Comparison of ENCODE assay signal across 8 cellular contexts in genomic region chr2:86368181-86368824, GRCh38. TPM values are rescaled to one million over a fixed set of nuclear protein-coding genes. Genes with fewer than 3 reads are reported as not detected.
DNase-seq lines count a peak whose midpoint lies in the region; ATAC-seq and TF ChIP-seq lines count a peak whose summit lies in the region.

No MANE protein-coding gene starts in this region.

- DNase-seq in ELR (ENCODE audit: low read depth), result peak; percentile 72
- DNase-seq in Jurkat, Clone E6-1 (ENCODE audit: low read depth, low spot score), result peak; percentile 35
- peak in 2 of 3 donors; percentile 17 to 19 for DNase-seq in T-helper 17 cell
- DNase-seq in MCF 10A (ENCODE audit: unreplicated experiment), result peak; percentile 50
- peak; percentile 36 for DNase-seq in kidney tubule cell (ENCODE audit: low spot score)
- DNase-seq in stimulated activated CD4-positive, alpha-beta T cell treated with anti-CD3 and anti-CD28 coated beads, Interleukin-4, amount 100 ng/mL, for 24 hours, result peak; percentile 33
- no peak for DNase-seq in vagina (ENCODE audit: extremely low spot score in 2 of 2)

- H3K9me3 ChIP-seq in T-helper 17 cell (ENCODE audit: control insufficient read depth, low read length, poor library complexity, severe bottlenecking) (no peaks in the 10 kb centered on the region), vagina (no peaks in the 10 kb centered on the region)

- peaks cover 29% of the 10 kb centered on the region for H3K4me1 Mint-ChIP-seq in T-helper 17 cell
- no peaks in the 10 kb centered on the region for H3K4me1 Mint-ChIP-seq in MCF 10A (ENCODE audit: insufficient read depth, unreplicated experiment)

- no peak for TF ChIP-seq POLR2A in vagina (IDR thresholded peaks at IDR 0.05)

- POLR2A ChIA-PET in MCF 10A (lab: Yijun Ruan, JAX), result interaction anchor here (1.6 kb wide), 1 partner anchor 169 kb away, joined by 3 read pairs; the partner anchor contains the start of gene MRPL35

- CTCF ChIA-PET in MCF 10A (lab: Yijun Ruan, JAX), result interaction anchor here (0.6 to 5.4 kb wide), 6 partner anchors 9 to 238 kb away, joined by 3 to 52 read pairs (median 5); no protein-coding TSS in a partner anchor

- peaks cover 7% of the 10 kb centered on the region for H3K4me1 ChIP-seq in vagina

- H3K36me3 ChIP-seq in vagina, result no peaks in the 10 kb centered on the region

- H3K27me3 ChIP-seq in vagina, result no peaks in the 10 kb centered on the region

- ATAC-seq in T-helper 17 cell (peak; percentile 80), HG02763 (IDR thresholded peaks at IDR 0.05; ENCODE audit: unreplicated experiment) (no peak)

- H3K27ac Mint-ChIP-seq in T-helper 17 cell (peak overlapping the region; percentile 6), MCF 10A (ENCODE audit: low read depth, unreplicated experiment) (no peak overlapping the region)

- H3K9me3 Mint-ChIP-seq in MCF 10A (ENCODE audit: unreplicated experiment), result peaks cover 7% of the 10 kb centered on the region

- no peak overlapping the region for H3K27ac ChIP-seq in vagina

- H3K27me3 Mint-ChIP-seq in T-helper 17 cell (no peaks in the 10 kb centered on the region), MCF 10A (ENCODE audit: insufficient read depth, unreplicated experiment) (no peaks in the 10 kb centered on the region)

- H3K4me3 ChIP-seq in Jurkat, Clone E6-1 (ENCODE audit: low read length), result no peak overlapping the region
- no peak overlapping the region for H3K4me3 ChIP-seq in vagina

- H3K36me3 Mint-ChIP-seq in T-helper 17 cell (ENCODE audit: low read depth) (no peaks in the 10 kb centered on the region), MCF 10A (ENCODE audit: insufficient read depth, unreplicated experiment) (no peaks in the 10 kb centered on the region)

- peak overlapping the region; percentile 84 for H3K4me3 Mint-ChIP-seq in T-helper 17 cell
- peak overlapping the region; percentile 12 for H3K4me3 Mint-ChIP-seq in MCF 10A (ENCODE audit: unreplicated experiment)

- peak; percentile 40 for TF ChIP-seq CTCF in MCF 10A (IDR thresholded peaks at IDR 0.05; ENCODE audit: unreplicated experiment)
- no peak for TF ChIP-seq CTCF in vagina (IDR thresholded peaks at IDR 0.05)

- no TSS peak for BruUV-seq in MCF 10A (replicated peaks; lab: Mats Ljungman, UMichigan)

- intact Hi-C loops in MCF 10A (cut with micrococcal nuclease), result loop anchor here (1.0 kb wide), 1 partner anchor 147 kb away; no protein-coding TSS in a partner anchor
- intact Hi-C loops in vagina (cut with DNase I), result loop anchor here (5.0 kb wide), 1 partner anchor 146 kb away; no protein-coding TSS in a partner anchor

RNA-seq across cellular contexts. Expression of gene REEP1, which starts 30.9 kb away (rescaled TPM):
- polyA plus RNA-seq in Jurkat, Clone E6-1 (2012; ENCODE audit: insufficient read depth, insufficient read length), result 6.6 TPM
- total RNA-seq in T-helper 17 cell (1 to 10 TPM in 1 of 2 donors, not detected in 1; 2.2 TPM), MCF 10A (2022) (0.32 TPM in 1 of 2 replicates, not detected in the other), vagina (13.5 TPM)

Comparison
In these comparisons a context has a peak if more than half of its experiments do, and no peak if none do; other contexts are left out.
1. DNase-seq: peak in ELR (single experiment), Jurkat, Clone E6-1 (single experiment), T-helper 17 cell (2 of 3), MCF 10A (single experiment), kidney tubule cell (single experiment) and stimulated activated CD4-positive, alpha-beta T cell treated with anti-CD3 and anti-CD28 coated beads, Interleukin-4, amount 100 ng/mL, for 24 hours (single experiment); none in vagina (0 of 2).